ENCODE assay signal across 19 cellular contexts in the genomic region with DNA sequence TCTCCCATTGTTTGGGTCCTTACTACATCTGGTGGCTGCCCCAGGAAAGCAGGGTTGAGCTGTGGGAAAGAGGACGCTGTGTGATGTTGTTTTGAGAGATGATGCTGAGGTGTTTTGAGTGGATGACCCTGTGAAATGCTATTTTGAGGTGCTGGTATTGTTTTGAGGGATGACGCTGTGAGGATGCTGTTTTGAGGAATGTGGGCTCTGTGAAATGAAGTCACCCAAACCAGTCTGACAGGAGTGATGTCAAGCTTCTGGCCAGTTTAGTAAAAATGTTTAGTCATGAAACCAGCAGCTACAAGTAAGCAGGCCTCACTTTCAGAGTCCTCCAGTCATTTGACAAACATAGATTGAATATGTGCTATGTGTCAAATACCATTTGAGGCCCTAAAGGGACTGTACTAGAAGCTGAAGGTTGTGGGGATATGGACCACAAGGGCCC. TPM values are rescaled to one million over a fixed set of nuclear protein-coding genes. Genes with fewer than 3 reads are reported as not detected.
DNase-seq lines count a peak whose midpoint lies in the region; ATAC-seq and TF ChIP-seq lines count a peak whose summit lies in the region.
"Had no signal": no experiment of that assay in that cellular context is flagged by ENCODE, and none has a peak within 500 bp of the region (broad histone marks: within the 10 kb centered on the region; RNA-seq: fewer than 3 reads in every experiment).

No MANE protein-coding gene starts in this region.

- H3K4me3 Mint-ChIP-seq in activated naive CD4-positive, alpha-beta T cell treated with anti-CD3 and anti-CD28 coated beads for 36 hours, result no peak overlapping the region
- H3K4me3 Mint-ChIP-seq in stimulated activated naive B cell treated with anti-CD40 and anti-IgM and Interleukin-4, amounts not matched to agents 10 μg/mL and 1 μg/mL and 100 μg/mL, for 72 hours, result no peak overlapping the region
- H3K4me3 Mint-ChIP-seq: CD4-positive, alpha-beta memory T cell; neural crest cell; T-helper 17 cell had no signal

- H3K27me3 Mint-ChIP-seq in activated naive CD4-positive, alpha-beta T cell treated with anti-CD3 and anti-CD28 coated beads for 36 hours (ENCODE audit: low read depth), result peaks cover 15% of the 10 kb centered on the region
- H3K27me3 Mint-ChIP-seq in stimulated activated naive B cell treated with anti-CD40 and anti-IgM and Interleukin-4, amounts not matched to agents 10 μg/mL and 1 μg/mL and 100 μg/mL, for 72 hours, result peaks cover 29% of the 10 kb centered on the region in 2 donors
- H3K27me3 Mint-ChIP-seq: progenitor cell of endocrine pancreas had no signal

- no peak for ATAC-seq in RWPE2 (ENCODE audit: low read depth)
- no peak for ATAC-seq in stimulated activated naive B cell treated with anti-CD40 and anti-IgM and Interleukin-4, amounts not matched to agents 10 μg/mL and 1 μg/mL and 100 μg/mL, for 72 hours (replicated peaks)
- ATAC-seq: left colon, T-helper 17 cell had no signal

- TF ChIP-seq POLR2A in Peyer's patch (IDR thresholded peaks at IDR 0.05), result no peak

- H3K4me1 ChIP-seq in RWPE2 (ENCODE audit: insufficient read depth, poor library complexity, severe bottlenecking) (peaks cover 18% of the 10 kb centered on the region), Peyer's patch (no peaks in the 10 kb centered on the region)

- no peak for TF ChIP-seq CTCF in RWPE2 (IDR thresholded peaks at IDR 0.05; ENCODE audit: poor library complexity, severe bottlenecking)
- no peak for TF ChIP-seq CTCF in Peyer's patch (IDR thresholded peaks at IDR 0.05)

- H3K36me3 ChIP-seq in RWPE2 (ENCODE audit: low read depth), result no peaks in the 10 kb centered on the region
- no peaks in the 10 kb centered on the region for H3K36me3 ChIP-seq in Peyer's patch
- H3K36me3 ChIP-seq: brain microvascular endothelial cell had no signal

- no peaks in the 10 kb centered on the region for H3K36me3 Mint-ChIP-seq in activated naive CD4-positive, alpha-beta T cell treated with anti-CD3 and anti-CD28 coated beads for 36 hours (ENCODE audit: low read depth)
- no peaks in the 10 kb centered on the region for H3K36me3 Mint-ChIP-seq in stimulated activated naive B cell treated with anti-CD40 and anti-IgM and Interleukin-4, amounts not matched to agents 10 μg/mL and 1 μg/mL and 100 μg/mL, for 72 hours
- H3K36me3 Mint-ChIP-seq: CD4-positive, alpha-beta memory T cell had no signal

- H3K27ac Mint-ChIP-seq in activated naive CD4-positive, alpha-beta T cell treated with anti-CD3 and anti-CD28 coated beads for 36 hours, result peak overlapping the region; percentile 74
- H3K27ac Mint-ChIP-seq in stimulated activated naive B cell treated with anti-CD40 and anti-IgM and Interleukin-4, amounts not matched to agents 10 μg/mL and 1 μg/mL and 100 μg/mL, for 72 hours, result peak overlapping the region; percentile 32
- H3K27ac Mint-ChIP-seq: CD4-positive, alpha-beta memory T cell; progenitor cell of endocrine pancreas; T-helper 17 cell had no signal

- H3K9me3 Mint-ChIP-seq in activated naive CD4-positive, alpha-beta T cell treated with anti-CD3 and anti-CD28 coated beads for 36 hours, result peaks cover 11% of the 10 kb centered on the region
- peaks cover 0 to 6% of the 10 kb centered on the region in 2 donors for H3K9me3 Mint-ChIP-seq in stimulated activated naive B cell treated with anti-CD40 and anti-IgM and Interleukin-4, amounts not matched to agents 10 μg/mL and 1 μg/mL and 100 μg/mL, for 72 hours

- H3K27me3 ChIP-seq in RWPE2 (ENCODE audit: insufficient read depth, poor library complexity, severe bottlenecking), result no peaks in the 10 kb centered on the region
- no peaks in the 10 kb centered on the region for H3K27me3 ChIP-seq in Peyer's patch
- H3K27me3 ChIP-seq: brain microvascular endothelial cell had no signal

- H3K4me1 Mint-ChIP-seq in activated naive CD4-positive, alpha-beta T cell treated with anti-CD3 and anti-CD28 coated beads for 36 hours (ENCODE audit: low read depth), result peaks cover 25% of the 10 kb centered on the region
- H3K4me1 Mint-ChIP-seq in stimulated activated naive B cell treated with anti-CD40 and anti-IgM and Interleukin-4, amounts not matched to agents 10 μg/mL and 1 μg/mL and 100 μg/mL, for 72 hours, result peaks cover 14 to 16% of the 10 kb centered on the region in 2 donors
- H3K4me1 Mint-ChIP-seq: neural crest cell had no signal

- H3K27ac ChIP-seq in RWPE2 (ENCODE audit: poor library complexity, severe bottlenecking) (peak overlapping the region; percentile 5), epithelial cell of prostate (peak overlapping the region; percentile 65), Peyer's patch (no peak overlapping the region)
- H3K27ac ChIP-seq: brain microvascular endothelial cell had no signal

- H3K9me3 ChIP-seq in RWPE2 (ENCODE audit: severe bottlenecking) (no peaks in the 10 kb centered on the region), Peyer's patch (no peaks in the 10 kb centered on the region)

- peak; percentile 21 for DNase-seq in activated naive CD4-positive, alpha-beta T cell treated with anti-CD3 and anti-CD28 coated beads for 36 hours
- no peak for DNase-seq in activated naive CD4-positive, alpha-beta T cell treated with anti-CD3 and anti-CD28 coated beads, Interleukin-2, amount 50 U/mL, for 16 hours
- no peak for DNase-seq in RWPE2 (ENCODE audit: low spot score)
- DNase-seq in epithelial cell of prostate (ENCODE audit: low read depth, low spot score), result peak; percentile 94
- DNase-seq in stimulated activated naive B cell treated with anti-CD40 and anti-IgM and Interleukin-4, amounts not matched to agents 10 μg/mL and 1 μg/mL and 100 μg/mL, for 72 hours, result no peak
- DNase-seq in Peyer's patch, result no peak
- DNase-seq in LoVo (ENCODE audit: low spot score), result no peak
- no peak for DNase-seq in AG08396 (ENCODE audit: low spot score)
- DNase-seq: brain microvascular endothelial cell; CD4-positive, alpha-beta memory T cell; cortex of kidney; left colon; NCI-H1417; NCI-H69; SIG-M5; stimulated activated CD4-positive, alpha-beta T cell treated with anti-CD3 and anti-CD28 coated beads, Interleukin-4, amount 100 ng/mL, for 1 hour; T-helper 17 cell had no signal

- H3K4me3 ChIP-seq in RWPE2 (ENCODE audit: severe bottlenecking) (no peak overlapping the region), Peyer's patch (no peak overlapping the region)

- intact Hi-C loops in activated naive CD4-positive, alpha-beta T cell treated with anti-CD3 and anti-CD28 coated beads for 36 hours (cut with micrococcal nuclease), result loop anchor here (5.0 kb wide), 1 partner anchor 464 kb away; the partner anchor contains the start of gene TTC32

- CTCF ChIA-PET in activated naive CD4-positive, alpha-beta T cell treated with anti-CD3 and anti-CD28 coated beads for 36 hours (lab: Charles Lee), result interaction anchor here (0.7 to 1.3 kb wide), 4 partner anchors 14 to 295 kb away, joined by 3 to 6 read pairs (median 4); no protein-coding TSS in a partner anchor

RNA-seq across cellular contexts. Expression of gene PUM2, which starts 16.1 kb away (rescaled TPM):
- total RNA-seq in activated naive CD4-positive, alpha-beta T cell treated with anti-CD3 and anti-CD28 coated beads for 36 hours, result 10 to 100 TPM; 88.4 to 96.8 TPM
- 10 to 100 TPM; 61.2 to 88.3 (median 74.8) TPM for total RNA-seq in Peyer's patch

Comparison
In these comparisons a context has a peak if more than half of its experiments do, and no peak if none do; other contexts are left out.
1. DNase-seq: peak in activated naive CD4-positive, alpha-beta T cell treated with anti-CD3 and anti-CD28 coated beads for 36 hours (single experiment) and epithelial cell of prostate (single experiment); none in activated naive CD4-positive, alpha-beta T cell treated with anti-CD3 and anti-CD28 coated beads, Interleukin-2, amount 50 U/mL, for 16 hours (single experiment), RWPE2 (single experiment), stimulated activated naive B cell treated with anti-CD40 and anti-IgM and Interleukin-4, amounts not matched to agents 10 μg/mL and 1 μg/mL and 100 μg/mL, for 72 hours (single experiment), Peyer's patch (0 of 3), LoVo (single experiment) and AG08396 (single experiment).
2. H3K27ac ChIP-seq: peak in RWPE2 (single experiment) and epithelial cell of prostate (single experiment); none in Peyer's patch (0 of 4).